9 cellular contexts compared by ENCODE assay signal in the genomic region with DNA sequence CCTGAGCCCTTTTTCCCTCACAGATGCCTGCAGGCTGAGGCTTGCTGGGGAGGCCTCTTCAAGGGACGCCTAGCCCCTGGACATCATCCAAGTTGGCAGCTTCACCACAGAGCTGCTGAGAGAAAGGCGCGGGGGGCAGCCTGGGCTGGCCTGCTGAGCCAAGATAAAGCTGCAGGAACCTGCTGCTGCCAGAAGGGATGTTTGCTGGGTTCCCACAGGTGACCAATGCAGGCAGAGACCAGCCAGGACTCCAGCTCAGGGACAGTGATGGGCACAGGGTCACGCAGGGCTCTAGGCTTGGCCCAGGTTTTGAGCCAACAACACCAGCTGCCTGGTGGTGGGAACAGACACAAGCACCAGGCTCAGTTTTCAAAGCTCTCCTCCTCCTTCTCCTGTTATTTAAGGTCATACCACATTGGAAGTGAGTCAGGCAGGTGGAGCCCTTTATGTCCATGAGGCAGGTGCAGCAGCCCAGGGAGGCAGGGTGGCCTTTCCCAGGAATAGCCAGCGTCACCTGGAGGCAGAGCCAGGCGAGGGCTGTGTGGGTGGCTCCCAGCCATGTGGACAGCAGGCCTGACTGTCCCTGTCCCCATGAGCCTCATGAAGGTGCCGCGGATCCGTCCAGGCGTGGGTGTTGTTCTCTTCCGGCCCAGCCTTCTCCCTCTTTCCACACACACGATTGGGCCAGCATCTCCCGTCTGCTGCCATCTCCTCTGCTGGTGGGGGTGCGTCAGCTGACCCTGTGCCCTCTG.
DNase-seq lines count a peak whose midpoint lies in the region; ATAC-seq and TF ChIP-seq lines count a peak whose summit lies in the region.
"Had no signal": no experiment of that assay in that cellular context is flagged by ENCODE, and none has a peak within 500 bp of the region (broad histone marks: within the 10 kb centered on the region; RNA-seq: fewer than 3 reads in every experiment).

No MANE protein-coding gene starts in this region.

- peaks cover 8% of the 10 kb centered on the region for H3K9me3 Mint-ChIP-seq in endodermal cell
- H3K9me3 Mint-ChIP-seq in activated T-cell treated with anti-CD3 and anti-CD28 coated beads, Interleukin-2, amount 50 U/mL, for 24 hours = no peaks in the 10 kb centered on the region

- no peak overlapping the region for H2BK12ac ChIP-seq in mesenchymal stem cell (ENCODE audit: low read length in 2 of 2)

- no peak overlapping the region for H2BK5ac ChIP-seq in mesenchymal stem cell (ENCODE audit: low read depth, low read length, poor library complexity, severe bottlenecking)

- H2AFZ ChIP-seq in mesenchymal stem cell (ENCODE audit: low read depth, low read length) = no peak overlapping the region

- H3K4me3 ChIP-seq in endodermal cell (ENCODE audit: low read length) (no peak overlapping the region), psoas muscle (no peak overlapping the region), mesenchymal stem cell (ENCODE audit: insufficient read depth in 1 of 2, low read depth in 1 of 2, low read length in 2 of 2) (no peak overlapping the region)

- H3K18ac ChIP-seq in mesenchymal stem cell (ENCODE audit: low read depth in 1 of 2, low read length in 2 of 2) = no peak overlapping the region

- WGBS in endodermal cell (ENCODE audit: insufficient coverage in 1 of 2, insufficient read length in 1 of 2), 2 experiments = 88 to 100% methylated on average over 6 to 14 of the region's 14 CpGs
- WGBS in psoas muscle, 3 donors = 11 to 25% (median 16%) methylated on average over 14 of the region's 14 CpGs
- WGBS in mesenchymal stem cell = 82% methylated on average over 14 of the region's 14 CpGs

- H3K4me2 ChIP-seq in mesenchymal stem cell (ENCODE audit: low read length, poor library complexity, severe bottlenecking) = no peak overlapping the region

- H3K27ac ChIP-seq in endodermal cell (ENCODE audit: low read depth, low read length) = peak overlapping the region; percentile 50
- peak overlapping the region; percentile 85 for H3K27ac ChIP-seq in psoas muscle
- no peak overlapping the region for H3K27ac ChIP-seq in mesenchymal stem cell (ENCODE audit: low read length, poor library complexity, severe bottlenecking)

- no peaks in the 10 kb centered on the region for H3K27me3 ChIP-seq in endodermal cell (ENCODE audit: control insufficient read depth, insufficient read depth, low read length, poor library complexity, severe bottlenecking)
- H3K27me3 ChIP-seq in psoas muscle (ENCODE audit: insufficient read depth in 3 of 3, low read length in 2 of 3) = no peaks in the 10 kb centered on the region
- H3K27me3 ChIP-seq in mesenchymal stem cell (ENCODE audit: control insufficient read depth in 1 of 2, insufficient read depth in 1 of 2, low read length in 2 of 2) = no peaks in the 10 kb centered on the region

- no peak overlapping the region for H3K4ac ChIP-seq in mesenchymal stem cell (ENCODE audit: low read depth in 1 of 2, low read length in 2 of 2)

- no peak overlapping the region for H2BK120ac ChIP-seq in mesenchymal stem cell (ENCODE audit: low read depth, low read length)

- no peak overlapping the region for H2AK5ac ChIP-seq in mesenchymal stem cell (ENCODE audit: low read length, severe bottlenecking)

- no peak overlapping the region for H4K8ac ChIP-seq in mesenchymal stem cell (ENCODE audit: low read length)

- DNase-seq in NCI-H1048 (lab: John Stamatoyannopoulos, UW) (peak; percentile 21), NCI-H526 (lab: John Stamatoyannopoulos, UW) (peak; percentile 88), endodermal cell (no peak), psoas muscle (peak; percentile 72 to 86), UCSD-AML1 (lab: John Stamatoyannopoulos, UW; ENCODE audit: unreplicated experiment) (no peak), mesenchymal stem cell (no peak)
- DNase-seq in activated T-cell treated with anti-CD3 and anti-CD28 coated beads, Interleukin-2, amount 50 U/mL, for 24 hours = no peak
- DNase-seq: GDM1 had no signal

- ATAC-seq in psoas muscle (peak; percentile 89 to 92 (median 91)), GM18873 (IDR thresholded peaks at IDR 0.05; ENCODE audit: low FRiP score, unreplicated experiment) (no peak)

- no peak overlapping the region for H4K91ac ChIP-seq in mesenchymal stem cell (ENCODE audit: low read length)

- peaks cover 2% of the 10 kb centered on the region for H3K27me3 Mint-ChIP-seq in endodermal cell (ENCODE audit: insufficient read depth)
- no peaks in the 10 kb centered on the region for H3K27me3 Mint-ChIP-seq in activated T-cell treated with anti-CD3 and anti-CD28 coated beads, Interleukin-2, amount 50 U/mL, for 24 hours

- H3K36me3 Mint-ChIP-seq in endodermal cell (ENCODE audit: low read depth) = no peaks in the 10 kb centered on the region
- H3K36me3 Mint-ChIP-seq in activated T-cell treated with anti-CD3 and anti-CD28 coated beads, Interleukin-2, amount 50 U/mL, for 24 hours (ENCODE audit: low read depth) = no peaks in the 10 kb centered on the region

- H3K4me1 ChIP-seq in endodermal cell (ENCODE audit: control insufficient read depth, insufficient read depth, low read length) (no peaks in the 10 kb centered on the region), psoas muscle (peaks cover 6% of the 10 kb centered on the region), mesenchymal stem cell (ENCODE audit: control insufficient read depth, insufficient read depth, low read depth, low read length) (peaks cover 1% of the 10 kb centered on the region)

- H3K79me1 ChIP-seq in mesenchymal stem cell (replicated peaks; ENCODE audit: low read length, poor library complexity, severe bottlenecking) = no peaks in the 10 kb centered on the region

- H3K4me1 Mint-ChIP-seq in endodermal cell = no peaks in the 10 kb centered on the region
- no peaks in the 10 kb centered on the region for H3K4me1 Mint-ChIP-seq in activated T-cell treated with anti-CD3 and anti-CD28 coated beads, Interleukin-2, amount 50 U/mL, for 24 hours (ENCODE audit: low read depth)

- H3K9me3 ChIP-seq in endodermal cell (ENCODE audit: control insufficient read depth, low read length) (peaks cover 6% of the 10 kb centered on the region), psoas muscle (no peaks in the 10 kb centered on the region), mesenchymal stem cell (ENCODE audit: control insufficient read depth, low read length) (no peaks in the 10 kb centered on the region)

- no peak overlapping the region for H3K14ac ChIP-seq in mesenchymal stem cell (ENCODE audit: low read length in 2 of 2)

- no peaks in the 10 kb centered on the region for H3K36me3 ChIP-seq in endodermal cell (ENCODE audit: control insufficient read depth, insufficient read depth, low read length)
- H3K36me3 ChIP-seq in psoas muscle (ENCODE audit: insufficient read depth in 1 of 2, low read depth in 1 of 2) = no peaks in the 10 kb centered on the region
- no peaks in the 10 kb centered on the region for H3K36me3 ChIP-seq in mesenchymal stem cell (ENCODE audit: control insufficient read depth in 1 of 2, insufficient read depth in 2 of 2, low read depth in 1 of 2, low read length in 2 of 2)

- H2BK15ac ChIP-seq in mesenchymal stem cell (ENCODE audit: low read depth, poor library complexity, severe bottlenecking) = no peak overlapping the region

- no peak overlapping the region for H3K4me3 Mint-ChIP-seq in endodermal cell
- no peak overlapping the region for H3K4me3 Mint-ChIP-seq in activated T-cell treated with anti-CD3 and anti-CD28 coated beads, Interleukin-2, amount 50 U/mL, for 24 hours

- H3K23ac ChIP-seq in mesenchymal stem cell (ENCODE audit: low read length in 2 of 2) = no peak overlapping the region

- H3K9ac ChIP-seq in endodermal cell (ENCODE audit: extremely low read depth, low read length, poor library complexity, severe bottlenecking) = no peak overlapping the region
- no peak overlapping the region for H3K9ac ChIP-seq in mesenchymal stem cell (ENCODE audit: low read length)

- H3K27ac Mint-ChIP-seq in endodermal cell = no peak overlapping the region
- H3K27ac Mint-ChIP-seq in activated T-cell treated with anti-CD3 and anti-CD28 coated beads, Interleukin-2, amount 50 U/mL, for 24 hours = no peak overlapping the region

- intact Hi-C loops in psoas muscle (cut with DNase I) = loop anchor here in 1 of 2 donors (5.0 kb wide), 1 partner anchor 74 kb away; no protein-coding TSS in a partner anchor

- TF ChIP-seq CTCF in endodermal cell (conservative IDR thresholded peaks at IDR 0.05) = no peak
- TF ChIP-seq CTCF in psoas muscle (IDR thresholded peaks at IDR 0.05) = no peak

Comparison
In these comparisons a context has a peak if more than half of its experiments do, and no peak if none do; other contexts are left out.
1. DNase-seq: peak in NCI-H1048 (single experiment), NCI-H526 (2 of 2) and psoas muscle (2 of 2); none in endodermal cell (single experiment), activated T-cell treated with anti-CD3 and anti-CD28 coated beads, Interleukin-2, amount 50 U/mL, for 24 hours (single experiment), UCSD-AML1 (single experiment) and mesenchymal stem cell (single experiment).